In the genomic region with DNA sequence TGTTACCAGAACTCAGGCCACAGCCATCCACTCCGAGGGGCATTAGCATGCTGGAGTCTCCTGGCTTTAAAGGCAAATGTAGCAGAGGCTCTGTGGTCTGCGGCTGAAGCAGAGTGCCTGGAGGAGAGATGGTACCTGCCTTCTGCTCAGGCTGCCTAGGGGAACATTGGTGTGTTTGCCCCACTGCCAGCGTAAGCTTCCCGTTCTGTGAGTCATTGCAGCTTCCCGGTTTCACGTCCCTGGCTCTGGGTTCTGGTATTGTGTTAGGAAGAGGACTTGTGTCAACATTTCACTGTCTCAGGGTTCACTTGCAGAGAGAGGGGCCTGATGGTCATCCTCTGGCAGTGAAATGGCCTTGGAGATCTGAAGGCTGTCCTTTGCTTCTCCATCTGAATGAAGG, we compare ENCODE assay signal across 1 cellular context.
TF ChIP-seq lines count a peak whose summit lies in the region.

No MANE protein-coding gene starts in this region.

TF ChIP-seq in H1, 55 proteins besides CTCF, POLR2A, EP300 and RAD21 (continued from another document):
- TF ChIP-seq ZNF274 (IDR thresholded peaks at IDR 0.05; ENCODE audit: borderline replicate concordance, extremely low read depth, low read length) (no peak), POU5F1 (IDR thresholded peaks at IDR 0.05; ENCODE audit: low read depth, low read length) (no peak), RXRA (IDR thresholded peaks at IDR 0.05; ENCODE audit: insufficient read depth, low read depth, low read length) (no peak), CBX8 (IDR thresholded peaks at IDR 0.05; ENCODE audit: borderline replicate concordance, low read depth, low read length) (no peak), CTBP2 (IDR thresholded peaks at IDR 0.05; ENCODE audit: borderline replicate concordance, insufficient read depth, insufficient read length, low read length) (no peak), BACH1 (IDR thresholded peaks at IDR 0.05; ENCODE audit: low read length) (no peak), CREB1 (IDR thresholded peaks at IDR 0.05) (no peak), JUN (IDR thresholded peaks at IDR 0.05; ENCODE audit: low read depth, low read length) (no peak), KDM5A (IDR thresholded peaks at IDR 0.05; ENCODE audit: low read length) (no peak), NANOG (IDR thresholded peaks at IDR 0.05; ENCODE audit: insufficient read depth, low read depth, low read length, poor library complexity, severe bottlenecking) (no peak), TAF1 (IDR thresholded peaks at IDR 0.05; ENCODE audit: low read depth, low read length) (no peak), MAFK (IDR thresholded peaks at IDR 0.05; ENCODE audit: low read depth, low read length) (no peak), NRF1 (IDR thresholded peaks at IDR 0.05; ENCODE audit: low read depth, low read length) (no peak), SIX5 (IDR thresholded peaks at IDR 0.05; ENCODE audit: low read depth, low read length) (no peak), GTF2F1 (IDR thresholded peaks at IDR 0.05; ENCODE audit: borderline replicate concordance, low read depth, low read length) (no peak), HDAC2 (IDR thresholded peaks at IDR 0.05; ENCODE audit: borderline replicate concordance in 1 of 2, low read depth in 2 of 2, low read length in 2 of 2) (no peak)
- TF ChIP-seq, protein P1, sequence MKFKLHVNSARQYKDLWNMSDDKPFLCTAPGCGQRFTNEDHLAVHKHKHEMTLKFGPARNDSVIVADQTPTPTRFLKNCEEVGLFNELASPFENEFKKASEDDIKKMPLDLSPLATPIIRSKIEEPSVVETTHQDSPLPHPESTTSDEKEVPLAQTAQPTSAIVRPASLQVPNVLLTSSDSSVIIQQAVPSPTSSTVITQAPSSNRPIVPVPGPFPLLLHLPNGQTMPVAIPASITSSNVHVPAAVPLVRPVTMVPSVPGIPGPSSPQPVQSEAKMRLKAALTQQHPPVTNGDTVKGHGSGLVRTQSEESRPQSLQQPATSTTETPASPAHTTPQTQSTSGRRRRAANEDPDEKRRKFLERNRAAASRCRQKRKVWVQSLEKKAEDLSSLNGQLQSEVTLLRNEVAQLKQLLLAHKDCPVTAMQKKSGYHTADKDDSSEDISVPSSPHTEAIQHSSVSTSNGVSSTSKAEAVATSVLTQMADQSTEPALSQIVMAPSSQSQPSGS (IDR thresholded peaks at IDR 0.05; ENCODE audit: low read length) = no peak
- TF ChIP-seq, protein P2, sequence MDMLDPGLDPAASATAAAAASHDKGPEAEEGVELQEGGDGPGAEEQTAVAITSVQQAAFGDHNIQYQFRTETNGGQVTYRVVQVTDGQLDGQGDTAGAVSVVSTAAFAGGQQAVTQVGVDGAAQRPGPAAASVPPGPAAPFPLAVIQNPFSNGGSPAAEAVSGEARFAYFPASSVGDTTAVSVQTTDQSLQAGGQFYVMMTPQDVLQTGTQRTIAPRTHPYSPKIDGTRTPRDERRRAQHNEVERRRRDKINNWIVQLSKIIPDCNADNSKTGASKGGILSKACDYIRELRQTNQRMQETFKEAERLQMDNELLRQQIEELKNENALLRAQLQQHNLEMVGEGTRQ (IDR thresholded peaks at IDR 0.05; ENCODE audit: low read length) = no peak
